ENCODE assay signal across 19 cellular contexts in genomic region chr3:179196700-179197099, GRCh38. TPM values are rescaled to one million over a fixed set of nuclear protein-coding genes. Genes with fewer than 3 reads are reported as not detected.
DNase-seq lines count a peak whose midpoint lies in the region; ATAC-seq and TF ChIP-seq lines count a peak whose summit lies in the region.
"Had no signal": no experiment of that assay in that cellular context is flagged by ENCODE, and none has a peak within 500 bp of the region (broad histone marks: within the 10 kb centered on the region; RNA-seq: fewer than 3 reads in every experiment).

No MANE protein-coding gene starts in this region.

- H3K18ac ChIP-seq in IMR-90 (ENCODE audit: low read depth, low read length), result peak overlapping the region; percentile 83; the same call in 1 of the 2 replicates

- TF ChIP-seq EP300 in SK-N-SH (IDR thresholded peaks at IDR 0.05; ENCODE audit: borderline replicate concordance in 1 of 2, low read depth in 1 of 2, low read length in 1 of 2), result no peak

- H3K9me1 ChIP-seq in IMR-90 (ENCODE audit: insufficient read depth, low read length), result no peaks in the 10 kb centered on the region; the same call in 1 of the 2 replicates

- H3K9me2 ChIP-seq in SK-N-SH, result no peaks in the 10 kb centered on the region

- TF ChIP-seq CTCF in SK-N-SH (IDR thresholded peaks at IDR 0.05) (no peak), IMR-90 (conservative IDR thresholded peaks at IDR 0.05; ENCODE audit: low read depth, low read length) (no peak), mammary epithelial cell (conservative IDR thresholded peaks at IDR 0.05 in 1 of 2, IDR thresholded peaks at IDR 0.05 in 1 of 2; ENCODE audit: extremely low read depth in 1 of 2, insufficient read depth in 1 of 2, low read depth in 1 of 2, low read length in 2 of 2) (no peak), nephron progenitor cell (IDR thresholded peaks at IDR 0.05) (no peak), omental fat pad (IDR thresholded peaks at IDR 0.05) (no peak)

- H3K4me3 Mint-ChIP-seq in nephron progenitor cell, result no peak overlapping the region

- no peaks in the 10 kb centered on the region for H3K4me1 Mint-ChIP-seq in nephron progenitor cell

- intact Hi-C loops in IMR-90 (cut with micrococcal nuclease), result loop anchor here (5.0 kb wide), 1 partner anchor 49 kb away; the partner anchor contains the start of gene PIK3CA
- intact Hi-C loops in mammary epithelial cell (cut with micrococcal nuclease), result no loop called here
- intact Hi-C loops in left cardiac atrium (cut with DNase I), result loop anchor here in 1 of 2 donors (5.0 kb wide), 1 partner anchor 49 kb away; the partner anchor contains the start of gene PIK3CA

- peak overlapping the region; percentile 75 for H2BK120ac ChIP-seq in IMR-90 (ENCODE audit: low read depth, low read length)

- in situ Hi-C loops in IMR-90 (cut with MboI; ENCODE audit: low sequenced_read_pairs), result no loop called here
- in situ Hi-C loops in mammary epithelial cell (cut with MboI; ENCODE audit: low sequenced_read_pairs in 2 of 2), result no loop called here

- peak overlapping the region; percentile 7; the same call in 1 of the 2 replicates for H3K14ac ChIP-seq in IMR-90 (replicated peaks; ENCODE audit: low read depth, low read length)

- H3K9me3 ChIP-seq in SK-N-SH (no peaks in the 10 kb centered on the region), IMR-90 (ENCODE audit: control insufficient read depth, insufficient read depth, low read length) (no peaks in the 10 kb centered on the region), mammary epithelial cell (replicated peaks; ENCODE audit: insufficient read depth, low read length) (no peaks in the 10 kb centered on the region)
- H3K9me3 ChIP-seq: HAP-1, neutrophil, testis had no signal

- H3K27ac ChIP-seq in SK-N-SH (ENCODE audit: low read depth in 2 of 2, low read length in 1 of 2) (no peak overlapping the region), IMR-90 (ENCODE audit: insufficient read depth, low read length) (no peak overlapping the region), mammary epithelial cell (ENCODE audit: insufficient read depth, low read depth, low read length) (no peak overlapping the region)
- H3K27ac ChIP-seq: 22Rv1, neutrophil, testis had no signal

- POLR2A ChIA-PET in SK-N-SH (lab: Yijun Ruan, JAX) (no interaction called here), IMR-90 (lab: Charles Lee; ENCODE audit: unreplicated experiment) (no interaction called here)

- peak overlapping the region; percentile 83; the same call in 1 of the 3 replicates for H2BK15ac ChIP-seq in IMR-90 (ENCODE audit: low read depth, low read length)

- no peak for TF ChIP-seq RAD21 in SK-N-SH (IDR thresholded peaks at IDR 0.05; ENCODE audit: low read length)
- no peak for TF ChIP-seq RAD21 in IMR-90 (IDR thresholded peaks at IDR 0.05; ENCODE audit: low read length)

- H3K79me2 ChIP-seq in SK-N-SH (ENCODE audit: insufficient read depth) (peaks cover 50% of the 10 kb centered on the region), mammary epithelial cell (ENCODE audit: insufficient read depth, low read length) (peaks cover 32% of the 10 kb centered on the region)

- CTCF ChIA-PET in SK-N-SH (lab: Yijun Ruan, JAX), result interaction anchor here (1.1 kb wide), 1 partner anchor 119 kb away, joined by 3 read pairs; no protein-coding TSS in a partner anchor
- CTCF ChIA-PET in IMR-90 (lab: Yijun Ruan, JAX), result interaction anchor here (0.6 kb wide), 1 partner anchor 126 kb away, joined by 3 read pairs; no protein-coding TSS in a partner anchor
- CTCF ChIA-PET in mammary epithelial cell (lab: Charles Lee; ENCODE audit: low non-redundant PET), result no interaction called here

- 0 out of 2 replicates have a peak overlapping the region, but pooled peaks have one; percentile 18 for H3K4ac ChIP-seq in IMR-90 (ENCODE audit: low read depth, low read length)

- peak overlapping the region; percentile 12; the same call in 1 of the 2 replicates for H4K91ac ChIP-seq in IMR-90 (ENCODE audit: insufficient read depth, low read depth, low read length)

- H4K20me1 ChIP-seq in SK-N-SH (ENCODE audit: insufficient read depth), result peaks cover 28% of the 10 kb centered on the region
- H4K20me1 ChIP-seq in IMR-90 (ENCODE audit: insufficient read depth, low read length), result peaks cover 7% of the 10 kb centered on the region; the same call in 1 of the 2 replicates
- H4K20me1 ChIP-seq in mammary epithelial cell (ENCODE audit: insufficient read depth, low read length), result no peaks in the 10 kb centered on the region

- peaks cover 9 to 18% of the 10 kb centered on the region in 2 experiments for H3K36me3 ChIP-seq in SK-N-SH (replicated peaks in 1 of 2; ENCODE audit: control insufficient read depth in 1 of 2, insufficient read depth in 2 of 2, low read length in 1 of 2)
- no peaks in the 10 kb centered on the region; the same call in 1 of the 2 replicates for H3K36me3 ChIP-seq in IMR-90 (ENCODE audit: control insufficient read depth, insufficient read depth, low read length)
- peaks cover 5% of the 10 kb centered on the region for H3K36me3 ChIP-seq in mammary epithelial cell (ENCODE audit: insufficient read depth, low read length)
- H3K36me3 ChIP-seq: HAP-1 had no signal

- no peak overlapping the region for H3K4me3 ChIP-seq in SK-N-SH (ENCODE audit: low read depth in 2 of 2, low read length in 1 of 2)
- H3K4me3 ChIP-seq in IMR-90 (ENCODE audit: insufficient read depth, low read depth, low read length), result no peak overlapping the region
- no peak overlapping the region for H3K4me3 ChIP-seq in mammary epithelial cell (replicated peaks in 1 of 3; ENCODE audit: insufficient read depth in 1 of 3, low read depth in 2 of 3, low read length in 3 of 3)
- H3K4me3 ChIP-seq: HAP-1, testis had no signal

- 96% methylated on average over 4 of the region's 4 CpGs for WGBS in SK-N-SH (ENCODE audit: low lambda C conversion rate)
- 100% methylated on average over 1 of the region's 4 CpGs; no CpG with 5 or more reads in 1 of the 2 experiments for WGBS in IMR-90 (ENCODE audit: extremely low coverage in 2 of 2, insufficient read length in 1 of 2), 2 experiments
- WGBS in mammary epithelial cell (ENCODE audit: low coverage, missing lambda C conversion rate), result 88% methylated on average over 4 of the region's 4 CpGs

- peak overlapping the region in 1 of 2 experiments; percentile 13; a peak in 1 of 4 replicates for H4K8ac ChIP-seq in IMR-90 (ENCODE audit: low read depth in 2 of 2, low read length in 2 of 2)

- H2AK9ac ChIP-seq in IMR-90 (replicated peaks; ENCODE audit: low read depth, low read length, poor library complexity), result no peak overlapping the region

- H3K27ac Mint-ChIP-seq in nephron progenitor cell, result peak overlapping the region; percentile 81

- no peak overlapping the region for H3K56ac ChIP-seq in IMR-90 (ENCODE audit: extremely low read depth, insufficient read depth, low read length)

- peak overlapping the region; percentile 18; the same call in 1 of the 2 replicates for H3K23ac ChIP-seq in IMR-90 (ENCODE audit: low read depth, low read length)

- peaks cover 3% of the 10 kb centered on the region for H3K27me3 Mint-ChIP-seq in nephron progenitor cell (ENCODE audit: low read depth, poor library complexity)
- H3K27me3 Mint-ChIP-seq: CD8-positive, alpha-beta memory T cell had no signal

- peak overlapping the region; percentile 63 for H2AK5ac ChIP-seq in IMR-90 (ENCODE audit: low read depth, low read length)

- peaks cover 37% of the 10 kb centered on the region for H3K36me3 Mint-ChIP-seq in nephron progenitor cell (ENCODE audit: low read depth)

- no peak overlapping the region for H2AFZ ChIP-seq in SK-N-SH (ENCODE audit: low read depth)
- no peak overlapping the region for H2AFZ ChIP-seq in IMR-90 (replicated peaks; ENCODE audit: low read length, poor library complexity)
- H2AFZ ChIP-seq in mammary epithelial cell (ENCODE audit: low read depth, low read length), result no peak overlapping the region

- BruUV-seq in IMR-90 (replicated peaks; lab: Mats Ljungman, UMichigan), result no TSS peak
- BruUV-seq in mammary epithelial cell (replicated peaks; lab: Mats Ljungman, UMichigan), result no TSS peak

- H3K4me1 ChIP-seq in SK-N-SH (ENCODE audit: control insufficient read depth in 1 of 2, insufficient read depth in 2 of 2, low read depth in 1 of 2, low read length in 1 of 2), result no peaks in the 10 kb centered on the region; a peak in 2 of 4 replicates
- H3K4me1 ChIP-seq in IMR-90 (ENCODE audit: control insufficient read depth, insufficient read depth, low read length), result peaks cover 5% of the 10 kb centered on the region
- peaks cover 3% of the 10 kb centered on the region for H3K4me1 ChIP-seq in mammary epithelial cell (ENCODE audit: insufficient read depth, low read length)
- H3K4me1 ChIP-seq: testis had no signal

- no peak for DNase-seq in SK-N-SH
- DNase-seq in IMR-90, result no peak
- no peak for DNase-seq in mammary epithelial cell
- no peak for DNase-seq in nephron progenitor cell
- no peak for DNase-seq in left cardiac atrium
- DNase-seq in omental fat pad (ENCODE audit: low spot score), result no peak
- DNase-seq: effector CD8-positive, alpha-beta T cell; left ventricle myocardium superior; NCI-H524 treated with DMSO at 0.1 percent for 48 hours; right cardiac atrium; stimulated activated CD4-positive, alpha-beta T cell treated with anti-CD3 and anti-CD28 coated beads, Interleukin-2, amount 100 ng/mL, for 48 hours; testis had no signal

- peaks cover 2% of the 10 kb centered on the region for H3F3A ChIP-seq in SK-N-SH (replicated peaks; ENCODE audit: insufficient read depth)

- 0 out of 2 replicates have a peak overlapping the region, but pooled peaks have one; percentile 11 for H3K4me2 ChIP-seq in SK-N-SH
- peak overlapping the region; percentile 20; the same call in 1 of the 2 replicates for H3K4me2 ChIP-seq in IMR-90 (ENCODE audit: low read depth, low read length)
- peak overlapping the region; percentile 8 for H3K4me2 ChIP-seq in mammary epithelial cell (ENCODE audit: insufficient read depth, low read depth, low read length)

- TF ChIP-seq POLR2A in IMR-90 (IDR thresholded peaks at IDR 0.05; ENCODE audit: low read depth, low read length), result no peak

- peak overlapping the region; percentile 49; the same call in 1 of the 2 replicates for H4K5ac ChIP-seq in IMR-90 (ENCODE audit: low read depth, low read length)

- peak overlapping the region; percentile 85 for H2BK20ac ChIP-seq in IMR-90 (ENCODE audit: low read depth, low read length)

- H3K79me1 ChIP-seq in IMR-90 (ENCODE audit: low read depth in 1 of 2, low read length in 2 of 2), result peaks cover 25 to 27% of the 10 kb centered on the region in 2 experiments

- H2BK5ac ChIP-seq in IMR-90 (ENCODE audit: low read depth, low read length, poor library complexity, severe bottlenecking), result peak overlapping the region; percentile 21

- H3K9ac ChIP-seq in SK-N-SH, result no peak overlapping the region
- H3K9ac ChIP-seq in IMR-90 (ENCODE audit: low read depth, low read length), result no peak overlapping the region
- no peak overlapping the region for H3K9ac ChIP-seq in mammary epithelial cell (ENCODE audit: insufficient read depth, low read length)

- H3K9me3 Mint-ChIP-seq in nephron progenitor cell, result no peaks in the 10 kb centered on the region
- H3K9me3 Mint-ChIP-seq: activated naive CD4-positive, alpha-beta T cell treated with anti-CD3 and anti-CD28 coated beads, Interleukin-2, amount 50 U/mL, for 72 hours; CD8-positive, alpha-beta memory T cell had no signal

- H3K27me3 ChIP-seq in SK-N-SH (ENCODE audit: insufficient read depth), result no peaks in the 10 kb centered on the region
- no peaks in the 10 kb centered on the region for H3K27me3 ChIP-seq in IMR-90 (ENCODE audit: control insufficient read depth, insufficient read depth, low read length)
- H3K27me3 ChIP-seq in mammary epithelial cell (ENCODE audit: insufficient read depth, low read length), result no peaks in the 10 kb centered on the region
- H3K27me3 ChIP-seq: neutrophil, testis had no signal

- ATAC-seq in SK-N-SH treated with all-trans-retinoic acid at 6 μM for 48 hours (no peak), IMR-90 (ENCODE audit: low read depth) (no peak; the same call in 1 of the 2 replicates), left cardiac atrium (no peak), GM21447 (IDR thresholded peaks at IDR 0.05; ENCODE audit: unreplicated experiment) (no peak), omental fat pad (ENCODE audit: low FRiP score) (no peak)
- ATAC-seq: left ventricle myocardium superior, right cardiac atrium had no signal

- dilution Hi-C loops in IMR-90 (cut with HindIII; ENCODE audit: low sequenced_read_pairs, unreplicated experiment) (no loop called here), mammary epithelial cell (cut with HindIII; ENCODE audit: low sequenced_read_pairs) (no loop called here)

RNA-seq across cellular contexts. Expression of gene PIK3CA, which starts 48.5 kb away (rescaled TPM):
- polyA plus RNA-seq in SK-N-SH (2012; rRNA removed) (3.2 and 3.9 TPM in 2 replicates), IMR-90 (2012; rRNA removed) (4.1 and 5.7 TPM in 2 replicates), mammary epithelial cell (6.4 TPM)
- 5.3 and 5.7 TPM in 2 replicates for polyA plus RNA-seq in SK-N-SH (2012; cell fraction: cytosol; rRNA removed)
- polyA plus RNA-seq in SK-N-SH (2012; cell fraction: nucleus; rRNA removed), result 1.9 and 5.8 TPM in 2 replicates
- total RNA-seq in IMR-90 (2012; rRNA removed) (22.4 and 28.6 TPM in 2 replicates), mammary epithelial cell (10 to 100 TPM; 20.0 to 24.7 TPM), left cardiac atrium (10 to 100 TPM; 22.0 to 23.1 TPM), omental fat pad (10 to 100 TPM; 28.8 to 75.6 (median 48.0) TPM)
- 0.62 and 0.86 TPM in 2 replicates for polyA plus RNA-seq in IMR-90 (2012; cell fraction: cytosol; rRNA removed)
- polyA plus RNA-seq in IMR-90 (2012; cell fraction: nucleus; rRNA removed; ENCODE audit: low replicate concordance), result 0.70 and 7.1 TPM in 2 replicates
- polyA minus RNA-seq in mammary epithelial cell, result 24.8 TPM

RNA-seq across cellular contexts. Expression of gene KCNMB3, which starts 54.2 kb away (rescaled TPM):
- polyA plus RNA-seq in SK-N-SH (2012; rRNA removed) (1.1 and 1.6 TPM in 2 replicates), IMR-90 (2012; rRNA removed) (0.59 and 1.2 TPM in 2 replicates), mammary epithelial cell (0.67 TPM)
- 0.88 and 1.0 TPM in 2 replicates for polyA plus RNA-seq in SK-N-SH (2012; cell fraction: cytosol; rRNA removed)
- 3.5 and 5.8 TPM in 2 replicates for polyA plus RNA-seq in SK-N-SH (2012; cell fraction: nucleus; rRNA removed)
- total RNA-seq in IMR-90 (2012; rRNA removed) (0.72 and 0.83 TPM in 2 replicates), mammary epithelial cell (1 to 10 TPM; 1.0 to 1.2 TPM), left cardiac atrium (1 to 10 TPM; 1.5 to 2.1 TPM), omental fat pad (1 to 10 TPM; 1.6 to 6.3 (median 3.5) TPM)
- polyA plus RNA-seq in IMR-90 (2012; cell fraction: cytosol; rRNA removed), result 0.21 and 0.22 TPM in 2 replicates
- 1.5 and 6.2 TPM in 2 replicates for polyA plus RNA-seq in IMR-90 (2012; cell fraction: nucleus; rRNA removed; ENCODE audit: low replicate concordance)
- polyA minus RNA-seq in mammary epithelial cell, result not detected
- polyA plus RNA-seq: CD8-positive, alpha-beta memory T cell had no signal
